23 cellular contexts compared by ENCODE assay signal in genomic region chr16:11147033-11147848, GRCh38.
"Had no signal": no experiment of that assay in that cellular context is flagged by ENCODE, and none has a peak within 500 bp of the region (broad histone marks: within the 10 kb centered on the region; RNA-seq: fewer than 3 reads in every experiment).

No MANE protein-coding gene starts in this region.

- DNase-seq: activated B cell treated with CpG ODN at 0.5 μM for 24 hours; activated CD4-positive, alpha-beta T cell treated with anti-CD3 and anti-CD28 coated beads, Interleukin-2, amount 10 ng/mL, durations not matched to agents 7 days and 5 days; activated CD8-positive, alpha-beta memory T cell treated with anti-CD3 and anti-CD28 coated beads for 24 hours; activated CD8-positive, alpha-beta memory T cell treated with anti-CD3 and anti-CD28 coated beads, Interleukin-2, amount 50 U/mL, for 48 hours; activated effector memory CD4-positive, alpha-beta T cell treated with anti-CD3 and anti-CD28 coated beads, Interleukin-2, amount 50 U/mL, for 16 hours; activated T-cell treated with anti-CD3 and anti-CD28 coated beads, Interleukin-2, amount 50 U/mL, for 48 hours; amygdala; dermis blood vessel endothelial cell; effector memory CD4-positive, alpha-beta T cell; midbrain; stimulated activated CD4-positive, alpha-beta T cell treated with anti-CD3 and anti-CD28 coated beads, Interleukin-15, amount 100 ng/mL, for 24 hours; stimulated activated CD4-positive, alpha-beta T cell treated with anti-CD3 and anti-CD28 coated beads, Interleukin-2, amount 100 ng/mL, for 48 hours had no signal

- H3K4me1 ChIP-seq: prostate gland, vagina had no signal

- H3K27me3 Mint-ChIP-seq: activated B cell treated with CpG ODN at 0.5 μM for 24 hours; activated CD4-positive, alpha-beta T cell treated with anti-CD3 and anti-CD28 coated beads, Interleukin-2, amount 10 ng/mL, durations not matched to agents 7 days and 5 days; stimulated activated naive CD8-positive, alpha-beta T cell treated with anti-CD3 and anti-CD28 coated beads, Interleukin-15, Interleukin-2, amounts not matched to agents 100 ng/mL and 50 ng/mL, for 24 hours had no signal

- H3K4me3 Mint-ChIP-seq: activated B cell treated with CpG ODN at 0.5 μM for 24 hours; activated CD4-positive, alpha-beta T cell treated with anti-CD3 and anti-CD28 coated beads, Interleukin-2, amount 10 ng/mL, durations not matched to agents 7 days and 5 days; nephron; stimulated activated naive CD8-positive, alpha-beta T cell treated with anti-CD3 and anti-CD28 coated beads, Interleukin-15, Interleukin-2, amounts not matched to agents 100 ng/mL and 50 ng/mL, for 24 hours; T-helper 2 cell treated with Interferon-gamma antibody and Interleukin-4, amounts not matched to agents 5 μg/mL and 100 μg/mL, for 36 hours had no signal

- ATAC-seq: activated naive CD4-positive, alpha-beta T cell treated with anti-CD3 and anti-CD28 coated beads, Interleukin-2, amount 50 U/mL, for 72 hours had no signal

- H3K4me3 ChIP-seq: cardiac muscle cell, esophagus muscularis mucosa, lung, prostate gland, right atrium auricular region, tibial nerve, vagina had no signal

- H3K9me3 Mint-ChIP-seq: activated B cell treated with CpG ODN at 0.5 μM for 24 hours; activated CD4-positive, alpha-beta T cell treated with anti-CD3 and anti-CD28 coated beads, Interleukin-2, amount 10 ng/mL, durations not matched to agents 7 days and 5 days; nephron; stimulated activated naive CD8-positive, alpha-beta T cell treated with anti-CD3 and anti-CD28 coated beads, Interleukin-15, Interleukin-2, amounts not matched to agents 100 ng/mL and 50 ng/mL, for 24 hours; T-helper 2 cell treated with Interferon-gamma antibody and Interleukin-4, amounts not matched to agents 5 μg/mL and 100 μg/mL, for 36 hours had no signal

- H3K9me3 ChIP-seq: esophagus muscularis mucosa, prostate gland, right atrium auricular region, tibial nerve, vagina had no signal

- H3K27me3 ChIP-seq: cardiac muscle cell, esophagus muscularis mucosa, right atrium auricular region, tibial nerve, vagina had no signal

- H3K27ac Mint-ChIP-seq: activated B cell treated with CpG ODN at 0.5 μM for 24 hours; activated CD4-positive, alpha-beta T cell treated with anti-CD3 and anti-CD28 coated beads, Interleukin-2, amount 10 ng/mL, durations not matched to agents 7 days and 5 days; T-helper 2 cell treated with Interferon-gamma antibody and Interleukin-4, amounts not matched to agents 5 μg/mL and 100 μg/mL, for 36 hours had no signal

- H3K27ac ChIP-seq: cardiac muscle cell, esophagus muscularis mucosa, prostate gland, right atrium auricular region, tibial nerve, vagina had no signal

- H3K36me3 ChIP-seq: cardiac muscle cell, esophagus muscularis mucosa, prostate gland, right atrium auricular region had no signal
